ENCODE assay signal across 11 cellular contexts in the genomic region with DNA sequence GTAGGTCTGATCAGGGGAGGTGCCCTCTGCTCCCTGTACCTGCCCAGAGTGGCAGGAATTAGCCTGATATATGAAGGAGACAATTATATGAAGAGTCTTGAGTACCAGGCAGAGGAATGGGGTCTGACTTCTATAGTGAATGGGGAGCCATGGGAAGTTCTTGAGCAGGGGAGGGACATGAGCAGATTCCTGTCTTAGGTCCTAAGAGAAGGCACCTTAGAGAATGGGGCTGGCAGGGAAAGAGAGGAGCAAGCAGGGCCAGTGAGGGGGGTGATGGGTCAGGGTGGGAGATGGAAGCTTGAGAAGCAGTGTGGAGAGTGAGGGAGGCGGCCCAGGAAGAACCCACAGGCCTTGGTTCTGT. TPM values are rescaled to one million over a fixed set of nuclear protein-coding genes. Genes with fewer than 3 reads are reported as not detected.
DNase-seq lines count a peak whose midpoint lies in the region; ATAC-seq and TF ChIP-seq lines count a peak whose summit lies in the region.
"Had no signal": no experiment of that assay in that cellular context is flagged by ENCODE, and none has a peak within 500 bp of the region (broad histone marks: within the 10 kb centered on the region; RNA-seq: fewer than 3 reads in every experiment).

No MANE protein-coding gene starts in this region.

- peaks cover 70% of the 10 kb centered on the region for H3K79me2 ChIP-seq in fibroblast of lung (ENCODE audit: control insufficient read depth, insufficient read depth, low read length)

- H3K27ac ChIP-seq in fibroblast of lung (ENCODE audit: insufficient read depth, low read length) (peak overlapping the region; percentile 46), skin epidermis (peak overlapping the region in 15 of 21 experiments; percentile 5 to 76 (median 54))
- H3K27ac ChIP-seq: A549 had no signal

- POLR2A ChIA-PET in activated CD4-positive, alpha-beta T cell treated with anti-CD3 and anti-CD28 coated beads for 36 hours (lab: Charles Lee), result interaction anchor here (0.6 kb wide), 1 partner anchor 51 kb away, joined by 3 read pairs; no protein-coding TSS in a partner anchor
- POLR2A ChIA-PET in activated CD4-positive, alpha-beta T cell treated with anti-CD3 and anti-CD28 coated beads, Interleukin-2, amount 10 ng/mL, durations not matched to agents 7 days and 5 days (lab: Charles Lee), result interaction anchor here (0.6 to 1.0 kb wide), 2 partner anchors 55 to 456 kb away, joined by 4 to 8 read pairs; no protein-coding TSS in a partner anchor
- POLR2A ChIA-PET in WTC11 (lab: Charles Lee), result interaction anchor here (0.6 to 0.8 kb wide), 3 partner anchors 12 to 764 kb away, joined by 3 to 5 read pairs (median 5); a partner anchor contains a TSS

- peak overlapping the region; percentile 4 for H3K4me2 ChIP-seq in fibroblast of lung (ENCODE audit: extremely low read depth, insufficient read depth, low read length)
- H3K4me2 ChIP-seq: A549 had no signal

- H3K4me1 Mint-ChIP-seq in activated CD4-positive, alpha-beta T cell treated with anti-CD3 and anti-CD28 coated beads for 36 hours, result peaks cover 25% of the 10 kb centered on the region
- peaks cover 42% of the 10 kb centered on the region for H3K4me1 Mint-ChIP-seq in activated CD4-positive, alpha-beta T cell treated with anti-CD3 and anti-CD28 coated beads, Interleukin-2, amount 10 ng/mL, durations not matched to agents 7 days and 5 days
- peaks cover 66% of the 10 kb centered on the region for H3K4me1 Mint-ChIP-seq in WTC11

- CTCF ChIA-PET in activated CD4-positive, alpha-beta T cell treated with anti-CD3 and anti-CD28 coated beads for 36 hours (lab: Charles Lee), result interaction anchor here (0.9 to 9.6 kb wide), 7 partner anchors 12 to 456 kb away, joined by 3 to 145 read pairs (median 6); a partner anchor contains a TSS
- CTCF ChIA-PET in activated CD4-positive, alpha-beta T cell treated with anti-CD3 and anti-CD28 coated beads, Interleukin-2, amount 10 ng/mL, durations not matched to agents 7 days and 5 days (lab: Charles Lee), result interaction anchor here (0.6 to 8.8 kb wide), 6 partner anchors 11 to 232 kb away, joined by 3 to 94 read pairs (median 6); a partner anchor contains a TSS
- CTCF ChIA-PET in WTC11 (lab: Charles Lee), result interaction anchor here (0.6 to 6.4 kb wide), 11 partner anchors 8 to 355 kb away, joined by 3 to 142 read pairs (median 4); a partner anchor contains a TSS

- no peaks in the 10 kb centered on the region for H4K20me1 ChIP-seq in fibroblast of lung (ENCODE audit: control insufficient read depth, extremely low read depth, insufficient read depth, low read length)

- TF ChIP-seq CTCF in WTC11 (IDR thresholded peaks at IDR 0.05) (no peak), fibroblast of lung (conservative IDR thresholded peaks at IDR 0.05 in 1 of 2, IDR thresholded peaks at IDR 0.05 in 1 of 2; ENCODE audit: low read depth in 1 of 2, low read length in 2 of 2) (no peak)

- no peak overlapping the region for H3K9ac ChIP-seq in fibroblast of lung (ENCODE audit: insufficient read depth, low read length)

- ATAC-seq in activated CD4-positive, alpha-beta T cell treated with anti-CD3 and anti-CD28 coated beads for 36 hours, result no peak
- no peak for ATAC-seq in WTC11
- ATAC-seq: A549 had no signal

- H2AFZ ChIP-seq in fibroblast of lung (ENCODE audit: low read length), result no peak overlapping the region

- DNase-seq in activated CD4-positive, alpha-beta T cell treated with anti-CD3 and anti-CD28 coated beads for 36 hours, result no peak
- DNase-seq in activated CD4-positive, alpha-beta T cell treated with anti-CD3 and anti-CD28 coated beads, Interleukin-2, amount 10 ng/mL, durations not matched to agents 7 days and 5 days, result no peak
- DNase-seq in WTC11 (ENCODE audit: low spot score), result no peak
- DNase-seq in fibroblast of lung (ENCODE audit: low read depth in 2 of 2), result no peak
- no peak for DNase-seq in NCI-H2227 (lab: John Stamatoyannopoulos, UW; ENCODE audit: unreplicated experiment)
- no peak for DNase-seq in DMS79 (lab: John Stamatoyannopoulos, UW)
- DNase-seq in DMS 273 treated with DMSO at 0.1 percent for 48 hours (lab: John Stamatoyannopoulos, UW), result no peak
- DNase-seq: NCI-H187 had no signal

- H3K4me1 ChIP-seq in fibroblast of lung (ENCODE audit: control insufficient read depth, extremely low read depth, insufficient read depth, low read length), result peaks cover 27% of the 10 kb centered on the region

- H3K4me3 Mint-ChIP-seq in activated CD4-positive, alpha-beta T cell treated with anti-CD3 and anti-CD28 coated beads for 36 hours, result peak overlapping the region; percentile 39
- H3K4me3 Mint-ChIP-seq in activated CD4-positive, alpha-beta T cell treated with anti-CD3 and anti-CD28 coated beads, Interleukin-2, amount 10 ng/mL, durations not matched to agents 7 days and 5 days, result no peak overlapping the region
- no peak overlapping the region for H3K4me3 Mint-ChIP-seq in WTC11

- intact Hi-C loops in activated CD4-positive, alpha-beta T cell treated with anti-CD3 and anti-CD28 coated beads for 36 hours (cut with DNase I, micrococcal nuclease), result loop anchor here (1.0 to 10.0 kb wide), 2 partner anchors 46 to 392 kb away; no protein-coding TSS in a partner anchor

- no peaks in the 10 kb centered on the region for H3K27me3 ChIP-seq in fibroblast of lung (ENCODE audit: control insufficient read depth, insufficient read depth, low read length)
- H3K27me3 ChIP-seq: upper lobe of left lung had no signal

- no peaks in the 10 kb centered on the region for H3K9me3 Mint-ChIP-seq in activated CD4-positive, alpha-beta T cell treated with anti-CD3 and anti-CD28 coated beads for 36 hours (ENCODE audit: low read depth)
- H3K9me3 Mint-ChIP-seq in activated CD4-positive, alpha-beta T cell treated with anti-CD3 and anti-CD28 coated beads, Interleukin-2, amount 10 ng/mL, durations not matched to agents 7 days and 5 days, result no peaks in the 10 kb centered on the region
- no peaks in the 10 kb centered on the region for H3K9me3 Mint-ChIP-seq in WTC11

- H3K36me3 Mint-ChIP-seq in activated CD4-positive, alpha-beta T cell treated with anti-CD3 and anti-CD28 coated beads for 36 hours (ENCODE audit: low read depth), result no peaks in the 10 kb centered on the region
- H3K36me3 Mint-ChIP-seq in activated CD4-positive, alpha-beta T cell treated with anti-CD3 and anti-CD28 coated beads, Interleukin-2, amount 10 ng/mL, durations not matched to agents 7 days and 5 days (ENCODE audit: low read depth), result no peaks in the 10 kb centered on the region
- peaks cover 6% of the 10 kb centered on the region; the same call in 1 of the 2 replicates for H3K36me3 Mint-ChIP-seq in WTC11

- no peak overlapping the region for H3K4me3 ChIP-seq in fibroblast of lung (replicated peaks in 1 of 4; ENCODE audit: control extremely low read depth in 1 of 4, insufficient read depth in 1 of 4, low read depth in 3 of 4, low read length in 4 of 4)
- H3K4me3 ChIP-seq in skin epidermis, result no peak overlapping the region
- H3K4me3 ChIP-seq: A549, upper lobe of left lung had no signal

- peak overlapping the region; percentile 56 for H3K27ac Mint-ChIP-seq in activated CD4-positive, alpha-beta T cell treated with anti-CD3 and anti-CD28 coated beads for 36 hours
- no peak overlapping the region for H3K27ac Mint-ChIP-seq in activated CD4-positive, alpha-beta T cell treated with anti-CD3 and anti-CD28 coated beads, Interleukin-2, amount 10 ng/mL, durations not matched to agents 7 days and 5 days
- peak overlapping the region; percentile 73 for H3K27ac Mint-ChIP-seq in WTC11

- H3K36me3 ChIP-seq in fibroblast of lung (ENCODE audit: control insufficient read depth, insufficient read depth, low read length), result peaks cover 1% of the 10 kb centered on the region
- H3K36me3 ChIP-seq: upper lobe of left lung had no signal

- H3K27me3 Mint-ChIP-seq in activated CD4-positive, alpha-beta T cell treated with anti-CD3 and anti-CD28 coated beads for 36 hours, result peaks cover 44% of the 10 kb centered on the region
- H3K27me3 Mint-ChIP-seq in activated CD4-positive, alpha-beta T cell treated with anti-CD3 and anti-CD28 coated beads, Interleukin-2, amount 10 ng/mL, durations not matched to agents 7 days and 5 days, result peaks cover 58% of the 10 kb centered on the region
- no peaks in the 10 kb centered on the region for H3K27me3 Mint-ChIP-seq in WTC11 (ENCODE audit: low read depth)

- no peaks in the 10 kb centered on the region for H3K9me3 ChIP-seq in fibroblast of lung (ENCODE audit: control insufficient read depth, insufficient read depth, low read depth, low read length)
- H3K9me3 ChIP-seq: A549, upper lobe of left lung had no signal

RNA-seq across cellular contexts. Expression of a gene that starts 12.4 kb away (rescaled TPM):
- 1 to 10 TPM; 2.6 to 3.0 TPM for total RNA-seq in activated CD4-positive, alpha-beta T cell treated with anti-CD3 and anti-CD28 coated beads for 36 hours
- under 1 TPM; 0.37 to 0.96 TPM for total RNA-seq in activated CD4-positive, alpha-beta T cell treated with anti-CD3 and anti-CD28 coated beads, Interleukin-2, amount 10 ng/mL, durations not matched to agents 7 days and 5 days
- total RNA-seq in WTC11 (2021) (146 to 153 TPM (median 150 TPM) in 3 replicates), fibroblast of lung (65.7 and 88.5 TPM in 2 replicates)
- polyA plus RNA-seq in fibroblast of lung, result 103 and 108 TPM in 2 replicates
- 138 and 164 TPM in 2 replicates for polyA plus RNA-seq in fibroblast of lung (2012)
- polyA minus RNA-seq in fibroblast of lung (ENCODE audit: low replicate concordance), result 305 and 348 TPM in 2 replicates

RNA-seq across cellular contexts. Expression of a gene that starts 56.5 kb away (rescaled TPM):
- not detected for total RNA-seq in activated CD4-positive, alpha-beta T cell treated with anti-CD3 and anti-CD28 coated beads for 36 hours
- not detected for total RNA-seq in activated CD4-positive, alpha-beta T cell treated with anti-CD3 and anti-CD28 coated beads, Interleukin-2, amount 10 ng/mL, durations not matched to agents 7 days and 5 days
- total RNA-seq in WTC11 (2021) (9.0 to 11.9 TPM (median 9.8 TPM) in 3 replicates), fibroblast of lung (1.2 and 1.3 TPM in 2 replicates)
- polyA plus RNA-seq in fibroblast of lung, result 0.37 and 0.51 TPM in 2 replicates
- polyA plus RNA-seq in fibroblast of lung (2012), result 0.65 and 0.74 TPM in 2 replicates
- 0.74 TPM in 1 of 2 replicates, not detected in the other for polyA minus RNA-seq in fibroblast of lung (ENCODE audit: low replicate concordance)

Comparison
In these comparisons a context has a peak if more than half of its experiments do, and no peak if none do; other contexts are left out.
1. RNA of a gene that starts 12.4 kb away (total RNA-seq): 146 to 153 TPM in WTC11 and 65.7 to 88.5 TPM in fibroblast of lung; 2.6 to 3.0 TPM in activated CD4-positive, alpha-beta T cell treated with anti-CD3 and anti-CD28 coated beads for 36 hours and 0.37 to 0.96 TPM in activated CD4-positive, alpha-beta T cell treated with anti-CD3 and anti-CD28 coated beads, Interleukin-2, amount 10 ng/mL, durations not matched to agents 7 days and 5 days; every median in the first group is over 10 times any median in the second.